In the genomic region with DNA sequence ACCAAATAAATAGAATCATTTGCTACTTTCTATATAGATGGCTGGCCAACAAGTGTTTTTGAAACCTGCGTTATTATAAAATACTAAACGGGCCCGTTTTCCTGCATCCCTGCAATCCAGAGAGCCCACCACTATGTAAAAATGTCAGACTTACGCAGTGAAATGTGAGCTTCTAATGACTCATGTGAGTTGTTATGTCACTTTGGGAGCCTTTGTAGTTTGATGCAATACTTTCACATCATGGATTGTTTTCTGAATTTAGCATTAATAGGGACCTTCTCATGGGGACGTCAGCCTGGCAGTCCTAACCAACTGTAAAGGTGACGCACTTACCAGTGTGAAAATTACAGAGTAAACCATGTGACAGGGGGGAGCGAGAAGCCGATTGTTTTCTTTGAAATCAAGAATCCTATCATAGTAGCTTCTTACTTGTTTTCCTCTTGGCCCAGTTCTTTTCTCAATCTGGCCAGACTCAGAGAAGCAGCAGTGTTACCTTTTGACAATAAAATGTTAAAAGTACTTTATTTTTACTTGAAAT, we compare ENCODE assay signal across 22 cellular contexts.
DNase-seq lines count a peak whose midpoint lies in the region; ATAC-seq and TF ChIP-seq lines count a peak whose summit lies in the region.
"Had no signal": no experiment of that assay in that cellular context is flagged by ENCODE, and none has a peak within 500 bp of the region (broad histone marks: within the 10 kb centered on the region; RNA-seq: fewer than 3 reads in every experiment).

No MANE protein-coding gene starts in this region.

- peaks cover 55 to 71% of the 10 kb centered on the region in 2 experiments for H3K4me1 ChIP-seq in HCT116 (ENCODE audit: control insufficient read depth in 1 of 2, insufficient read depth in 2 of 2, low read length in 2 of 2)
- H3K4me1 ChIP-seq in PC-9 (replicated peaks; ENCODE audit: insufficient read depth) = peaks cover 56% of the 10 kb centered on the region
- peaks cover 0 to 9% of the 10 kb centered on the region in 2 donors for H3K4me1 ChIP-seq in esophagus (ENCODE audit: control insufficient read depth in 2 of 2, insufficient read depth in 2 of 2, low read length in 1 of 2)
- peaks cover 28% of the 10 kb centered on the region for H3K4me1 ChIP-seq in psoas muscle
- H3K4me1 ChIP-seq in MM.1S (ENCODE audit: low read length) = peaks cover 28% of the 10 kb centered on the region

- no peaks in the 10 kb centered on the region for H3K27me3 ChIP-seq in HCT116 (ENCODE audit: insufficient read depth, low read length)
- no peaks in the 10 kb centered on the region for H3K27me3 ChIP-seq in PC-9 (ENCODE audit: insufficient read depth, low read depth)
- H3K27me3 ChIP-seq in esophagus (ENCODE audit: control insufficient read depth in 1 of 2, insufficient read depth in 2 of 2, low read length in 2 of 2) = no peaks in the 10 kb centered on the region
- no peaks in the 10 kb centered on the region for H3K27me3 ChIP-seq in psoas muscle (ENCODE audit: insufficient read depth in 3 of 3, low read length in 2 of 3)
- H3K27me3 ChIP-seq in MM.1S (replicated peaks; ENCODE audit: insufficient read depth, low read length) = no peaks in the 10 kb centered on the region
- H3K27me3 ChIP-seq: heart right ventricle, neutrophil, Peyer's patch, SJSA1, tibial artery had no signal

- no peak for TF ChIP-seq RAD21 in HCT116 (IDR thresholded peaks at IDR 0.05; ENCODE audit: low read depth)

- H3K36me3 ChIP-seq in HCT116 (ENCODE audit: control insufficient read depth in 1 of 2, insufficient read depth in 2 of 2, low read length in 2 of 2) (peaks cover 0 to 4% of the 10 kb centered on the region in 2 experiments; a peak in 1 of 4 replicates), PC-9 (ENCODE audit: low read depth) (no peaks in the 10 kb centered on the region; the same call in 1 of the 2 replicates), esophagus (ENCODE audit: control insufficient read depth in 2 of 2, insufficient read depth in 2 of 2, low read length in 1 of 2) (peaks cover 0 to 23% of the 10 kb centered on the region in 2 donors), psoas muscle (ENCODE audit: insufficient read depth in 1 of 2, low read depth in 1 of 2) (peaks cover 0 to 36% of the 10 kb centered on the region in 2 donors), MM.1S (replicated peaks; ENCODE audit: insufficient read depth, low read length) (no peaks in the 10 kb centered on the region)

- H3F3A ChIP-seq in PC-9 (ENCODE audit: insufficient read depth, low read depth) = peaks cover 30% of the 10 kb centered on the region; the same call in 1 of the 2 replicates
- H3F3A ChIP-seq in MM.1S (ENCODE audit: insufficient read depth, low read length) = peaks cover 13% of the 10 kb centered on the region; the same call in 1 of the 2 replicates

- H3K4me3 ChIP-seq in HCT116 (replicated peaks in 1 of 2; ENCODE audit: low read depth in 1 of 2, low read length in 2 of 2) = no peak overlapping the region
- H3K4me3 ChIP-seq in PC-9 = no peak overlapping the region
- H3K4me3 ChIP-seq in esophagus (ENCODE audit: low read depth in 1 of 2, low read length in 2 of 2) = no peak overlapping the region
- no peak overlapping the region for H3K4me3 ChIP-seq in psoas muscle
- no peak overlapping the region for H3K4me3 ChIP-seq in MM.1S (ENCODE audit: low read length)
- H3K4me3 ChIP-seq: heart right ventricle, Peyer's patch, SJSA1, smooth muscle cell, tibial artery had no signal

- H3K79me2 ChIP-seq in HCT116 (ENCODE audit: insufficient read depth, low read length) = peaks cover 12% of the 10 kb centered on the region
- peaks cover 29% of the 10 kb centered on the region for H3K79me2 ChIP-seq in PC-9 (ENCODE audit: low read depth)
- H3K79me2 ChIP-seq in MM.1S (ENCODE audit: low read length) = no peaks in the 10 kb centered on the region

- DNase-seq in HCT116 (ENCODE audit: low read depth, low spot score) (no peak), PC-9 (no peak), psoas muscle (no peak), NCI-H1694 (lab: John Stamatoyannopoulos, UW) (no peak), left cardiac atrium (no peak), MM.1S (no peak)
- DNase-seq: activated CD4-positive, alpha-beta T cell treated with anti-CD3 and anti-CD28 coated beads, Interleukin-2, amount 10 ng/mL, durations not matched to agents 7 days and 5 days; AML-193; DMS79; effector memory CD8-positive, alpha-beta T cell; heart right ventricle; immature natural killer cell; Karpas-422; left ventricle myocardium superior; NCI-H510A treated with DMSO at 0.1 percent for 48 hours; Peyer's patch; stimulated activated naive B cell treated with anti-CD40 and anti-IgM and Interleukin-4, amounts not matched to agents 10 μg/mL and 1 μg/mL and 100 μg/mL, for 72 hours; tibial artery had no signal

- TF ChIP-seq POLR2A in HCT116 (IDR thresholded peaks at IDR 0.05; ENCODE audit: borderline replicate concordance, extremely low read depth, insufficient read depth, insufficient read length) = no peak

- H4K20me1 ChIP-seq in HCT116 (ENCODE audit: insufficient read depth) (no peaks in the 10 kb centered on the region), PC-9 (ENCODE audit: insufficient read depth) (no peaks in the 10 kb centered on the region), MM.1S (ENCODE audit: insufficient read depth, low read length) (no peaks in the 10 kb centered on the region)

- BruUV-seq in HCT116 (replicated peaks; lab: Mats Ljungman, UMichigan) (no TSS peak), PC-9 (replicated peaks; lab: Mats Ljungman, UMichigan) (no TSS peak)

- intact Hi-C loops in HCT116 (cut with micrococcal nuclease) (loop anchor here (5.0 to 10.0 kb wide), 4 partner anchors 133 to 550 kb away; a partner anchor contains a TSS), PC-9 (cut with micrococcal nuclease; ENCODE audit: unreplicated experiment) (loop anchor here (2.0 to 5.0 kb wide), 2 partner anchors 35 to 309 kb away; no protein-coding TSS in a partner anchor), psoas muscle (cut with DNase I) (loop anchor here (5.0 to 10.0 kb wide), 2 partner anchors 130 to 313 kb away; a partner anchor contains a TSS), left cardiac atrium (cut with DNase I) (loop anchor here in 1 of 2 donors (2.0 to 10.0 kb wide), 2 partner anchors 123 to 561 kb away; no protein-coding TSS in a partner anchor)

- H3K9ac ChIP-seq in HCT116 (ENCODE audit: low read length) (no peak overlapping the region), MM.1S (ENCODE audit: low read length) (no peak overlapping the region)

- TF ChIP-seq CTCF in HCT116 (IDR thresholded peaks at IDR 0.05 in 2 of 3, conservative IDR thresholded peaks at IDR 0.05 in 1 of 3; ENCODE audit: borderline replicate concordance in 1 of 3, insufficient read depth in 1 of 3, low read depth in 2 of 3, low read length in 2 of 3) (no peak), PC-9 (conservative IDR thresholded peaks at IDR 0.05) (no peak), psoas muscle (IDR thresholded peaks at IDR 0.05) (no peak), MM.1S (IDR thresholded peaks at IDR 0.05; ENCODE audit: low read length) (no peak)

- RAD21 ChIA-PET in HCT116 (lab: Charles Lee; ENCODE audit: low non-redundant PET in 1 of 2, low total read pairs in 2 of 2, uncharacterized antibody in 2 of 2, unreplicated experiment in 2 of 2) = no interaction called here

- POLR2A ChIA-PET in HCT116 (lab: Charles Lee) = interaction anchor here (0.9 to 1.1 kb wide), 2 partner anchors 13 to 118 kb away, joined by 3 to 4 read pairs; no protein-coding TSS in a partner anchor
- POLR2A ChIA-PET in PC-9 (lab: Charles Lee; ENCODE audit: unreplicated experiment) = interaction anchor here (0.6 kb wide), 1 partner anchor 185 kb away, joined by 4 read pairs; no protein-coding TSS in a partner anchor

- H3K4me2 ChIP-seq in HCT116 (ENCODE audit: low read length) (peak overlapping the region; percentile 6; the same call in 1 of the 2 replicates), PC-9 (no peak overlapping the region), MM.1S (ENCODE audit: low read depth, low read length) (no peak overlapping the region)
- H3K4me2 ChIP-seq: smooth muscle cell had no signal

- H3K27ac ChIP-seq in HCT116 (ENCODE audit: low read depth, low read length) (no peak overlapping the region), PC-9 (peak overlapping the region; percentile 85; the same call in 1 of the 2 replicates), esophagus (ENCODE audit: low read depth in 2 of 2, low read length in 1 of 2) (peak overlapping the region; percentile 70 to 77), psoas muscle (peak overlapping the region; percentile 38), MM.1S (ENCODE audit: low read length) (no peak overlapping the region)
- H3K27ac ChIP-seq: neutrophil, Peyer's patch, SJSA1, tibial artery had no signal

- CTCF ChIA-PET in HCT116 (lab: Charles Lee) (interaction anchor here (1.0 to 2.2 kb wide), 8 partner anchors 180 to 561 kb away, joined by 3 to 8 read pairs (median 4); no protein-coding TSS in a partner anchor), PC-9 (lab: Charles Lee) (interaction anchor here (0.6 kb wide), 1 partner anchor 324 kb away, joined by 3 read pairs; no protein-coding TSS in a partner anchor)

- H3K9me3 ChIP-seq in HCT116 (ENCODE audit: control insufficient read depth in 1 of 2, insufficient read depth in 1 of 2, low read depth in 1 of 2, low read length in 2 of 2) (no peaks in the 10 kb centered on the region), PC-9 (ENCODE audit: insufficient read depth, low read depth) (no peaks in the 10 kb centered on the region), esophagus (ENCODE audit: control insufficient read depth in 2 of 2, insufficient read depth in 1 of 2, low read depth in 1 of 2, low read length in 1 of 2) (no peaks in the 10 kb centered on the region), psoas muscle (no peaks in the 10 kb centered on the region), MM.1S (replicated peaks; ENCODE audit: insufficient read depth, low read length) (no peaks in the 10 kb centered on the region)
- H3K9me3 ChIP-seq: heart right ventricle, neutrophil, Peyer's patch, SJSA1, tibial artery had no signal

- no peak for ATAC-seq in HCT116
- no peak for ATAC-seq in psoas muscle
- no peak for ATAC-seq in left cardiac atrium
- ATAC-seq: effector memory CD8-positive, alpha-beta T cell; heart right ventricle; left ventricle myocardium superior; stimulated activated naive B cell treated with anti-CD40 and anti-IgM and Interleukin-4, amounts not matched to agents 10 μg/mL and 1 μg/mL and 100 μg/mL, for 72 hours had no signal

- H2AFZ ChIP-seq in HCT116 (ENCODE audit: low read depth, low read length, poor library complexity, severe bottlenecking) (no peak overlapping the region), PC-9 (no peak overlapping the region), MM.1S (ENCODE audit: low read length) (no peak overlapping the region)

- WGBS in esophagus, 2 donors = 72 to 75% methylated on average over 8 of the region's 8 CpGs
- WGBS in psoas muscle, 3 donors = 85 to 93% (median 89%) methylated on average over 8 of the region's 8 CpGs

- H3K9me2 ChIP-seq in HCT116 (ENCODE audit: insufficient read depth) (no peaks in the 10 kb centered on the region), PC-9 (ENCODE audit: insufficient read depth) (no peaks in the 10 kb centered on the region), MM.1S (replicated peaks; ENCODE audit: insufficient read depth, low read length) (no peaks in the 10 kb centered on the region)

TF ChIP-seq in HCT116, 20 proteins besides CTCF, POLR2A, EP300 and RAD21 (continues in another document):
- peak; percentile 40; the same call in 1 of the 2 replicates for TF ChIP-seq FOSL1 (IDR thresholded peaks at IDR 0.05; ENCODE audit: low read depth)
- TF ChIP-seq JUND (IDR thresholded peaks at IDR 0.05) = peak; percentile 36; the same call in 1 of the 2 replicates

Comparison
In these comparisons a context has a peak if more than half of its experiments do, and no peak if none do; other contexts are left out.
1. H3K27ac ChIP-seq: peak in PC-9 (single experiment), esophagus (2 of 2) and psoas muscle (single experiment); none in HCT116 (single experiment) and MM.1S (single experiment).